24 cellular contexts compared by ENCODE assay signal in genomic region chr12:27527512-27527911, GRCh38.
"Had no signal": no experiment of that assay in that cellular context is flagged by ENCODE, and none has a peak within 500 bp of the region (broad histone marks: within the 10 kb centered on the region; RNA-seq: fewer than 3 reads in every experiment).

No MANE protein-coding gene starts in this region.

- H3K36me3 ChIP-seq: left lung, ovary, sigmoid colon, suprapubic skin, tibial artery had no signal

- DNase-seq: activated CD4-positive, alpha-beta T cell treated with anti-CD3 and anti-CD28 coated beads for 4 hours; activated CD4-positive, alpha-beta T cell treated with anti-CD3 and anti-CD28 coated beads, Interleukin-2, amount 50 U/mL, for 4 hours; activated naive CD4-positive, alpha-beta T cell; activated T-cell treated with anti-CD3 and anti-CD28 coated beads for 4 hours; activated T-cell treated with anti-CD3 and anti-CD28 coated beads, Interleukin-2, amount 50 U/mL, for 72 hours; effector CD8-positive, alpha-beta T cell; hippocampal formation; left lung; mucosa of descending colon; nephron progenitor cell; ovary; sigmoid colon; stimulated activated CD4-positive, alpha-beta T cell treated with anti-CD3 and anti-CD28 coated beads, Interleukin-15, amount 100 ng/mL, for 24 hours; stimulated activated CD4-positive, alpha-beta T cell treated with anti-CD3 and anti-CD28 coated beads, Interleukin-2, amount 100 ng/mL, for 24 hours; stimulated activated naive CD4-positive, alpha-beta T cell; tibial artery had no signal

- H3K9me3 ChIP-seq: left lung, mucosa of descending colon, ovary, sigmoid colon, suprapubic skin, tibial artery had no signal

- H3K4me3 ChIP-seq: left lung, lung, mucosa of descending colon, ovary, sigmoid colon, suprapubic skin, tibial artery had no signal

- H3K27me3 ChIP-seq: left lung, ovary, sigmoid colon, suprapubic skin, tibial artery had no signal

- FAIRE-seq: colon, endometrium, frontal cortex, TTC549 had no signal

- ATAC-seq: activated naive CD4-positive, alpha-beta T cell treated with anti-CD3 and anti-CD28 coated beads, Interleukin-2, amount 50 U/mL, for 72 hours; activated T-cell treated with anti-CD3 and anti-CD28 coated beads, Interleukin-2, amount 50 U/mL, for 72 hours; left lung; mucosa of descending colon had no signal

- H3K27ac ChIP-seq: left lung, sigmoid colon, suprapubic skin, tibial artery, VCaP had no signal
